ENCODE assay signal across 28 cellular contexts in genomic region chr1:25210728-25211127, GRCh38.
"Had no signal": no experiment of that assay in that cellular context is flagged by ENCODE, and none has a peak within 500 bp of the region (broad histone marks: within the 10 kb centered on the region; RNA-seq: fewer than 3 reads in every experiment).

No MANE protein-coding gene starts in this region.

- ATAC-seq: activated T-helper 17 cell treated with anti-CD3 and anti-CD28 coated beads, Interleukin-2, amount 50 U/mL, for 72 hours; Panc1; Right ventricle myocardium inferior; T-cell had no signal

- H3K4me2 ChIP-seq: KMS-11 had no signal

- H3K4me1 Mint-ChIP-seq: activated CD4-positive, alpha-beta T cell treated with anti-CD3 and anti-CD28 coated beads, Interleukin-2, amount 10 ng/mL, durations not matched to agents 7 days and 5 days; activated T-helper 17 cell treated with anti-CD3 and anti-CD28 coated beads, Interleukin-2, amount 50 U/mL, for 72 hours; brain had no signal

- H3K4me3 Mint-ChIP-seq: activated CD4-positive, alpha-beta memory T cell treated with anti-CD3 and anti-CD28 coated beads for 36 hours; activated CD4-positive, alpha-beta T cell treated with anti-CD3 and anti-CD28 coated beads, Interleukin-2, amount 10 ng/mL, durations not matched to agents 7 days and 5 days; activated naive CD4-positive, alpha-beta T cell treated with anti-CD3 and anti-CD28 coated beads for 36 hours; activated naive CD8-positive, alpha-beta T cell; activated T-helper 17 cell treated with anti-CD3 and anti-CD28 coated beads, Interleukin-2, amount 50 U/mL, for 72 hours; brain; T-cell had no signal

- H3K27ac ChIP-seq: KMS-11, SK-N-MC had no signal

- H3K36me3 Mint-ChIP-seq: activated CD4-positive, alpha-beta memory T cell treated with anti-CD3 and anti-CD28 coated beads for 36 hours; activated naive CD8-positive, alpha-beta T cell; brain; T-cell had no signal

- DNase-seq: activated CD4-positive, alpha-beta memory T cell treated with anti-CD3 and anti-CD28 coated beads for 36 hours; activated CD4-positive, alpha-beta T cell treated with anti-CD3 and anti-CD28 coated beads, Interleukin-2, amount 10 ng/mL, durations not matched to agents 7 days and 5 days; activated CD4-positive, CD25-positive, alpha-beta regulatory T cell; activated CD8-positive, alpha-beta memory T cell treated with anti-CD3 and anti-CD28 coated beads for 24 hours; activated gamma-delta T cell; activated naive CD4-positive, alpha-beta T cell treated with anti-CD3 and anti-CD28 coated beads for 36 hours; activated T-cell treated with anti-CD3 and anti-CD28 coated beads for 4 hours; activated T-cell treated with anti-CD3 and anti-CD28 coated beads, Interleukin-2, amount 50 U/mL, for 48 hours; amygdala; MM.1S; NCI-H1105; NCI-H1436; NCI-H187; NCI-H2081 treated with DMSO at 0.1 percent for 48 hours; NCI-H69; NK-92 treated with Interleukin-12 subunit alpha and Interleukin-12 subunit beta, amount 100 ng/mL, for 24 hours; OCI-M1; RPMI8226; T-cell; T-helper 2 cell; T1000 had no signal

- H3K4me3 ChIP-seq: SK-N-MC had no signal

- H3K27ac Mint-ChIP-seq: activated CD4-positive, alpha-beta memory T cell treated with anti-CD3 and anti-CD28 coated beads for 36 hours; activated CD4-positive, alpha-beta T cell treated with anti-CD3 and anti-CD28 coated beads, Interleukin-2, amount 10 ng/mL, durations not matched to agents 7 days and 5 days; activated naive CD4-positive, alpha-beta T cell treated with anti-CD3 and anti-CD28 coated beads for 36 hours; activated naive CD8-positive, alpha-beta T cell; activated T-helper 17 cell treated with anti-CD3 and anti-CD28 coated beads, Interleukin-2, amount 50 U/mL, for 72 hours; brain; T-cell had no signal

- H3K9ac ChIP-seq: KMS-11 had no signal

- H3K9me3 Mint-ChIP-seq: activated CD4-positive, alpha-beta memory T cell treated with anti-CD3 and anti-CD28 coated beads for 36 hours; activated CD4-positive, alpha-beta T cell treated with anti-CD3 and anti-CD28 coated beads, Interleukin-2, amount 10 ng/mL, durations not matched to agents 7 days and 5 days; activated naive CD4-positive, alpha-beta T cell treated with anti-CD3 and anti-CD28 coated beads for 36 hours; activated T-helper 17 cell treated with anti-CD3 and anti-CD28 coated beads, Interleukin-2, amount 50 U/mL, for 72 hours; brain; T-cell had no signal

- H3K27me3 Mint-ChIP-seq: activated naive CD8-positive, alpha-beta T cell had no signal
